In genomic region chr16:56608043-56608875, GRCh38 we compare ENCODE assay signal across 7 cellular contexts.
A peak's percentile ranks its signal among the peaks of the same experiment; 100 is the strongest.
DNase-seq lines count a peak whose midpoint lies in the region; ATAC-seq and TF ChIP-seq lines count a peak whose summit lies in the region.

Gene MT2A, plus strand, starts transcription at chr16:56608584. Its CDS starts 72 bp downstream, at chr16:56608656.

- peak; percentile 21 for DNase-seq in NCI-H187 treated with DMSO at 0.1 percent for 48 hours (lab: John Stamatoyannopoulos, UW)
- peak; percentile 76 for DNase-seq in T-helper 9 cell
- peak; percentile 91 for DNase-seq in astrocyte of the cerebellum (ENCODE audit: low read depth)
- DNase-seq in hepatic stellate cell (ENCODE audit: low spot score): peak; percentile 91
- peak; percentile 87 for DNase-seq in retinal pigment epithelial cell (ENCODE audit: low read depth)

- peak within 1 kb of the TSS; percentile 88 for H3K4me3 ChIP-seq in astrocyte of the cerebellum (ENCODE audit: low read depth, low read length)
- H3K4me3 ChIP-seq in retinal pigment epithelial cell (ENCODE audit: low read length): peak within 1 kb of the TSS; percentile 79

- in situ Hi-C loops in astrocyte of the cerebellum (cut with HindIII; ENCODE audit: low sequenced_read_pairs): no loop called here

- TF ChIP-seq CTCF in astrocyte of the cerebellum (IDR thresholded peaks at IDR 0.05; ENCODE audit: low read depth, low read length, missing control alignments): no peak
- TF ChIP-seq CTCF in retinal pigment epithelial cell (conservative IDR thresholded peaks at IDR 0.05; ENCODE audit: low read depth, low read length): no peak

- ATAC-seq in GM18508 (IDR thresholded peaks at IDR 0.05; ENCODE audit: insufficient read depth, unreplicated experiment) (peak; percentile 47), HG02970 (IDR thresholded peaks at IDR 0.05; ENCODE audit: low FRiP score, unreplicated experiment) (peak; percentile 68)

Comparison
In these comparisons a context has a peak if more than half of its experiments do, and no peak if none do; other contexts are left out.
1. Peak in every context shown above with its lines: DNase-seq, ATAC-seq and H3K4me3 ChIP-seq.
2. DNase-seq: peak in every context shown above with its lines; median percentile 91 in astrocyte of the cerebellum; 91 in hepatic stellate cell; 87 in retinal pigment epithelial cell; 76 in T-helper 9 cell; 21 in NCI-H187 treated with DMSO at 0.1 percent for 48 hours.